ENCODE assay signal across 12 cellular contexts in genomic region chr5:143061161-143061945, GRCh38.
DNase-seq lines count a peak whose midpoint lies in the region; TF ChIP-seq lines count a peak whose summit lies in the region.
"Had no signal": no experiment of that assay in that cellular context is flagged by ENCODE, and none has a peak within 500 bp of the region (broad histone marks: within the 10 kb centered on the region; RNA-seq: fewer than 3 reads in every experiment).

No MANE protein-coding gene starts in this region.

- H3F3A ChIP-seq in MM.1S (ENCODE audit: insufficient read depth, low read length), result peaks cover 12% of the 10 kb centered on the region

- intact Hi-C loops in stomach (cut with DNase I; ENCODE audit: low total_unique reads) (no loop called here), posterior cingulate gyrus (cut with DNase I) (no loop called here)

- H3K27me3 ChIP-seq in stomach (no peaks in the 10 kb centered on the region), MM.1S (replicated peaks; ENCODE audit: insufficient read depth, low read length) (no peaks in the 10 kb centered on the region)
- H3K27me3 ChIP-seq: cardiac muscle cell had no signal

- in situ Hi-C loops in astrocyte of the cerebellum (cut with HindIII; ENCODE audit: low sequenced_read_pairs), result no loop called here

- TF ChIP-seq CTCF in astrocyte of the cerebellum (IDR thresholded peaks at IDR 0.05; ENCODE audit: low read depth, low read length, missing control alignments) (no peak), foreskin fibroblast (IDR thresholded peaks at IDR 0.05; ENCODE audit: low read depth, low read length) (no peak), stomach (IDR thresholded peaks at IDR 0.05) (no peak), MM.1S (IDR thresholded peaks at IDR 0.05; ENCODE audit: low read length) (no peak)

- H3K27ac ChIP-seq in stomach (peak overlapping the region in 4 of 5 donors; percentile 7 to 49 (median 32)), MM.1S (ENCODE audit: low read length) (no peak overlapping the region)
- H3K27ac ChIP-seq: cardiac muscle cell had no signal

- H3K36me3 ChIP-seq in stomach (peaks cover 0 to 46% (median 24%) of the 10 kb centered on the region in 4 donors), MM.1S (replicated peaks; ENCODE audit: insufficient read depth, low read length) (no peaks in the 10 kb centered on the region)

- H4K20me1 ChIP-seq in MM.1S (ENCODE audit: insufficient read depth, low read length), result no peaks in the 10 kb centered on the region

- no peak for TF ChIP-seq POLR2A in stomach (IDR thresholded peaks at IDR 0.05)

- TF ChIP-seq EP300 in stomach (IDR thresholded peaks at IDR 0.05), result no peak

- no peaks in the 10 kb centered on the region for H3K9me2 ChIP-seq in MM.1S (replicated peaks; ENCODE audit: insufficient read depth, low read length)

- no peak overlapping the region for H3K9ac ChIP-seq in MM.1S (ENCODE audit: low read length)

- no peak overlapping the region for H3K4me2 ChIP-seq in MM.1S (ENCODE audit: low read depth, low read length)

- DNase-seq in HS-5 (ENCODE audit: low read depth) (peak; percentile 77), astrocyte of the cerebellum (ENCODE audit: low read depth) (peak; percentile 62), foreskin fibroblast (peak; percentile 78 to 84), stomach (no peak), posterior cingulate gyrus (no peak), MM.1S (no peak)
- no peak for DNase-seq in activated effector memory CD4-positive, alpha-beta T cell treated with Interleukin-2 at 50 U/mL for 16 hours
- DNase-seq: activated CD4-positive, CD25-positive, alpha-beta regulatory T cell treated with anti-CD3 and anti-CD28 coated beads, Interleukin-2, amount 50 U/mL, for 72 hours; activated T-cell treated with anti-CD3 and anti-CD28 coated beads, Interleukin-2, amount 50 U/mL, for 48 hours; stimulated activated CD4-positive, alpha-beta T cell treated with anti-CD3 and anti-CD28 coated beads, Interleukin-4, amount 100 ng/mL, for 4 hours had no signal

- 58 to 81% (median 75%) methylated on average over 5 of the region's 5 CpGs for WGBS in stomach, 5 donors

- H3K9me3 ChIP-seq in stomach (no peaks in the 10 kb centered on the region), MM.1S (replicated peaks; ENCODE audit: insufficient read depth, low read length) (no peaks in the 10 kb centered on the region)

- H2AFZ ChIP-seq in MM.1S (ENCODE audit: low read length), result no peak overlapping the region

- peaks cover 17 to 71% (median 44%) of the 10 kb centered on the region in 4 donors for H3K4me1 ChIP-seq in stomach
- H3K4me1 ChIP-seq in MM.1S (ENCODE audit: low read length), result peaks cover 40% of the 10 kb centered on the region

- H3K4me3 ChIP-seq in astrocyte of the cerebellum (ENCODE audit: low read depth, low read length) (no peak overlapping the region), foreskin fibroblast (ENCODE audit: low read depth in 1 of 2, low read length in 2 of 2) (no peak overlapping the region), stomach (no peak overlapping the region), MM.1S (ENCODE audit: low read length) (no peak overlapping the region)
- H3K4me3 ChIP-seq: cardiac muscle cell, GM12878 had no signal

- no peaks in the 10 kb centered on the region for H3K79me2 ChIP-seq in MM.1S (ENCODE audit: low read length)

Comparison
In these comparisons a context has a peak if more than half of its experiments do, and no peak if none do; other contexts are left out.
1. DNase-seq: peak in HS-5 (single experiment), astrocyte of the cerebellum (single experiment) and foreskin fibroblast (2 of 2); none in stomach (single experiment), activated effector memory CD4-positive, alpha-beta T cell treated with Interleukin-2 at 50 U/mL for 16 hours (single experiment), posterior cingulate gyrus (0 of 10) and MM.1S (single experiment).